30 cellular contexts compared by ENCODE assay signal in genomic region chr3:188332085-188332484, GRCh38.
"Had no signal": no experiment of that assay in that cellular context is flagged by ENCODE, and none has a peak within 500 bp of the region (broad histone marks: within the 10 kb centered on the region; RNA-seq: fewer than 3 reads in every experiment).

No MANE protein-coding gene starts in this region.

- DNase-seq: naive thymus-derived CD8-positive, alpha-beta T cell; nephron progenitor cell; nucleus accumbens; posterior cingulate gyrus; psoas muscle; right cardiac atrium; right lobe of liver; sigmoid colon; small intestine; stimulated activated CD4-positive, alpha-beta T cell treated with anti-CD3 and anti-CD28 coated beads, Interleukin-15, amount 100 ng/mL, for 24 hours; stimulated activated CD4-positive, alpha-beta T cell treated with anti-CD3 and anti-CD28 coated beads, Interleukin-2, amount 100 ng/mL, for 24 hours; stimulated activated CD4-positive, alpha-beta T cell treated with anti-CD3 and anti-CD28 coated beads, Interleukin-2, amount 100 ng/mL, for 48 hours; stimulated activated CD4-positive, alpha-beta T cell treated with anti-CD3 and anti-CD28 coated beads, Interleukin-4, amount 100 ng/mL, for 24 hours; stimulated activated naive B cell treated with anti-CD40 and anti-IgM and Interleukin-4, amounts not matched to agents 10 μg/mL and 1 μg/mL and 100 μg/mL, for 72 hours; stimulated activated naive CD8-positive, alpha-beta T cell treated with anti-CD3 and anti-CD28 coated beads, Interleukin-15, amount 100 ng/mL, for 72 hours; stimulated activated naive CD8-positive, alpha-beta T cell treated with anti-CD3 and anti-CD28 coated beads, Interleukin-15, Interleukin-2, amounts not matched to agents 100 U/mL and 50 U/mL, for 24 hours; substantia nigra; testis; tibial artery; transverse colon; upper lobe of right lung; uterus had no signal

- H3K9me3 Mint-ChIP-seq: natural killer cell treated with Interleukin-12 subunit alpha and Interleukin-12 subunit beta and Interleukin-15 and Interleukin-18, amount 100 ng/mL, for 72 hours; neural crest cell; stimulated activated effector memory CD8-positive, alpha-beta T cell treated with anti-CD3 and anti-CD28 coated beads, Interleukin-12 subunit alpha, Interleukin-12 subunit beta, amount 100 ng/mL, for 72 hours; stimulated activated naive B cell treated with anti-CD40 and anti-IgM and Interleukin-4, amounts not matched to agents 10 μg/mL and 1 μg/mL and 100 μg/mL, for 72 hours; type B pancreatic cell had no signal

- H3K27ac ChIP-seq: neutrophil, parathyroid adenoma, psoas muscle, right lobe of liver, suprapubic skin, testis, tibial artery, transverse colon, upper lobe of right lung had no signal

- H3K27ac Mint-ChIP-seq: natural killer cell treated with Interleukin-12 subunit alpha and Interleukin-12 subunit beta and Interleukin-15 and Interleukin-18, amount 100 ng/mL, for 72 hours; nephron progenitor cell; progenitor cell of endocrine pancreas; stimulated activated effector memory CD8-positive, alpha-beta T cell treated with anti-CD3 and anti-CD28 coated beads, Interleukin-12 subunit alpha, Interleukin-12 subunit beta, amount 100 ng/mL, for 72 hours; stimulated activated naive B cell treated with anti-CD40 and anti-IgM and Interleukin-4, amounts not matched to agents 10 μg/mL and 1 μg/mL and 100 μg/mL, for 72 hours; stimulated activated naive CD8-positive, alpha-beta T cell treated with anti-CD3 and anti-CD28 coated beads, Interleukin-15, amount 100 ng/mL, for 72 hours; type B pancreatic cell had no signal

- ATAC-seq: naive thymus-derived CD8-positive, alpha-beta T cell; natural killer cell treated with Interleukin-12 subunit alpha and Interleukin-12 subunit beta and Interleukin-15 and Interleukin-18, amount 100 ng/mL, for 72 hours; psoas muscle; right cardiac atrium; right lobe of liver; stimulated activated effector memory CD8-positive, alpha-beta T cell treated with anti-CD3 and anti-CD28 coated beads, Interleukin-12 subunit alpha, Interleukin-12 subunit beta, amount 100 ng/mL, for 72 hours; stimulated activated naive B cell treated with anti-CD40 and anti-IgM and Interleukin-4, amounts not matched to agents 10 μg/mL and 1 μg/mL and 100 μg/mL, for 72 hours; stimulated activated naive CD8-positive, alpha-beta T cell treated with anti-CD3 and anti-CD28 coated beads, Interleukin-15, amount 100 ng/mL, for 72 hours; stimulated activated naive CD8-positive, alpha-beta T cell treated with anti-CD3 and anti-CD28 coated beads, Interleukin-15, Interleukin-2, amounts not matched to agents 100 U/mL and 50 U/mL, for 24 hours; upper lobe of right lung had no signal

- H3K27me3 Mint-ChIP-seq: naive thymus-derived CD8-positive, alpha-beta T cell; natural killer cell treated with Interleukin-12 subunit alpha and Interleukin-12 subunit beta and Interleukin-15 and Interleukin-18, amount 100 ng/mL, for 72 hours; progenitor cell of endocrine pancreas; stimulated activated naive B cell treated with anti-CD40 and anti-IgM and Interleukin-4, amounts not matched to agents 10 μg/mL and 1 μg/mL and 100 μg/mL, for 72 hours; stimulated activated naive CD8-positive, alpha-beta T cell treated with anti-CD3 and anti-CD28 coated beads, Interleukin-15, amount 100 ng/mL, for 72 hours; type B pancreatic cell had no signal

- H3K4me3 Mint-ChIP-seq: naive thymus-derived CD8-positive, alpha-beta T cell; natural killer cell treated with Interleukin-12 subunit alpha and Interleukin-12 subunit beta and Interleukin-15 and Interleukin-18, amount 100 ng/mL, for 72 hours; nephron progenitor cell; neural crest cell; stimulated activated effector memory CD8-positive, alpha-beta T cell treated with anti-CD3 and anti-CD28 coated beads, Interleukin-12 subunit alpha, Interleukin-12 subunit beta, amount 100 ng/mL, for 72 hours; stimulated activated naive B cell treated with anti-CD40 and anti-IgM and Interleukin-4, amounts not matched to agents 10 μg/mL and 1 μg/mL and 100 μg/mL, for 72 hours; stimulated activated naive CD8-positive, alpha-beta T cell treated with anti-CD3 and anti-CD28 coated beads, Interleukin-15, amount 100 ng/mL, for 72 hours; type B pancreatic cell had no signal

- H3K36me3 Mint-ChIP-seq: stimulated activated effector memory CD8-positive, alpha-beta T cell treated with anti-CD3 and anti-CD28 coated beads, Interleukin-12 subunit alpha, Interleukin-12 subunit beta, amount 100 ng/mL, for 72 hours had no signal

- H3K4me3 ChIP-seq: psoas muscle, right lobe of liver, sigmoid colon, suprapubic skin, testis, tibial artery, transverse colon, upper lobe of right lung, uterus had no signal
